11 cellular contexts compared by ENCODE assay signal in genomic region chr1:71307451-71307850, GRCh38.
A peak's percentile ranks its signal among the peaks of the same experiment; 100 is the strongest.
DNase-seq lines count a peak whose midpoint lies in the region; ATAC-seq and TF ChIP-seq lines count a peak whose summit lies in the region.
"Had no signal": no experiment of that assay in that cellular context is flagged by ENCODE, and none has a peak within 500 bp of the region (broad histone marks: within the 10 kb centered on the region; RNA-seq: fewer than 3 reads in every experiment).

No MANE protein-coding gene starts in this region.

- H3K27ac ChIP-seq in ACC112 (ENCODE audit: low read depth, low read length) (no peak overlapping the region), mammary epithelial cell (ENCODE audit: insufficient read depth, low read depth, low read length) (no peak overlapping the region)

- H3K79me2 ChIP-seq in ACC112 (ENCODE audit: control insufficient read depth, insufficient read depth, low read length, unreplicated experiment) (no peaks in the 10 kb centered on the region), mammary epithelial cell (ENCODE audit: insufficient read depth, low read length) (no peaks in the 10 kb centered on the region)

- no peak for TF ChIP-seq CTCF in mammary epithelial cell (conservative IDR thresholded peaks at IDR 0.05 in 1 of 2, IDR thresholded peaks at IDR 0.05 in 1 of 2; ENCODE audit: extremely low read depth in 1 of 2, insufficient read depth in 1 of 2, low read depth in 1 of 2, low read length in 2 of 2)

- no peaks in the 10 kb centered on the region for H3K9me3 ChIP-seq in mammary epithelial cell (replicated peaks; ENCODE audit: insufficient read depth, low read length)

- ATAC-seq in GM21390 (IDR thresholded peaks at IDR 0.05; ENCODE audit: unreplicated experiment): peak; percentile 86
- no peak for ATAC-seq in HG03097 (IDR thresholded peaks at IDR 0.05; ENCODE audit: low FRiP score, unreplicated experiment)
- no peak for ATAC-seq in GM19023 (IDR thresholded peaks at IDR 0.05; ENCODE audit: unreplicated experiment)

- H2AFZ ChIP-seq in ACC112 (ENCODE audit: low read length, unreplicated experiment) (peak overlapping the region; percentile 75), mammary epithelial cell (ENCODE audit: low read depth, low read length) (peak overlapping the region; percentile 75)

- DNase-seq in KBM-7 (peak; percentile 79), mammary epithelial cell (peak; percentile 24), NCI-H2107 (lab: John Stamatoyannopoulos, UW) (no peak)
- DNase-seq in stimulated activated CD4-positive, alpha-beta T cell treated with anti-CD3 and anti-CD28 coated beads, Interleukin-2, amount 100 ng/mL, for 48 hours: no peak
- DNase-seq: activated CD4-positive, alpha-beta T cell treated with anti-CD3 and anti-CD28 coated beads, Interleukin-2, amount 10 ng/mL, durations not matched to agents 24 days and 14 days; CD4-positive, CD25-positive, alpha-beta regulatory T cell; stimulated activated CD4-positive, alpha-beta T cell treated with anti-CD3 and anti-CD28 coated beads, Interleukin-15, amount 100 ng/mL, for 24 hours had no signal

- H3K4me3 ChIP-seq in ACC112 (ENCODE audit: low read depth, low read length) (no peak overlapping the region), mammary epithelial cell (replicated peaks in 1 of 3; ENCODE audit: insufficient read depth in 1 of 3, low read depth in 2 of 3, low read length in 3 of 3) (no peak overlapping the region)

- BruUV-seq in mammary epithelial cell (replicated peaks; lab: Mats Ljungman, UMichigan): no TSS peak

- CTCF ChIA-PET in mammary epithelial cell (lab: Charles Lee; ENCODE audit: low non-redundant PET): no interaction called here

- in situ Hi-C loops in KBM-7 (cut with MboI; ENCODE audit: low pct_unique_long_range_greater_than_20kb, low sequenced_read_pairs) (no loop called here), mammary epithelial cell (cut with MboI; ENCODE audit: low sequenced_read_pairs in 2 of 2) (no loop called here)

- dilution Hi-C loops in mammary epithelial cell (cut with HindIII; ENCODE audit: low sequenced_read_pairs): no loop called here

- peaks cover 40% of the 10 kb centered on the region for H3K4me1 ChIP-seq in ACC112 (ENCODE audit: control insufficient read depth, insufficient read depth, low read length, unreplicated experiment)
- H3K4me1 ChIP-seq in mammary epithelial cell (ENCODE audit: insufficient read depth, low read length): peaks cover 6% of the 10 kb centered on the region

- H3K4me2 ChIP-seq in mammary epithelial cell (ENCODE audit: insufficient read depth, low read depth, low read length): no peak overlapping the region

- intact Hi-C loops in mammary epithelial cell (cut with micrococcal nuclease): no loop called here

- H4K20me1 ChIP-seq in mammary epithelial cell (ENCODE audit: insufficient read depth, low read length): no peaks in the 10 kb centered on the region

- H3K36me3 ChIP-seq in ACC112 (ENCODE audit: insufficient read depth, low read length): no peaks in the 10 kb centered on the region
- H3K36me3 ChIP-seq in mammary epithelial cell (ENCODE audit: insufficient read depth, low read length): no peaks in the 10 kb centered on the region

- H3K27me3 ChIP-seq in ACC112 (ENCODE audit: insufficient read depth, low read length): no peaks in the 10 kb centered on the region
- H3K27me3 ChIP-seq in mammary epithelial cell (ENCODE audit: insufficient read depth, low read length): no peaks in the 10 kb centered on the region

- H3K9ac ChIP-seq in mammary epithelial cell (ENCODE audit: insufficient read depth, low read length): no peak overlapping the region

Comparison
In these comparisons a context has a peak if more than half of its experiments do, and no peak if none do; other contexts are left out.
1. DNase-seq: peak in KBM-7 (single experiment) and mammary epithelial cell (single experiment); none in NCI-H2107 (single experiment) and stimulated activated CD4-positive, alpha-beta T cell treated with anti-CD3 and anti-CD28 coated beads, Interleukin-2, amount 100 ng/mL, for 48 hours (0 of 2).